1 cellular context compared by ENCODE assay signal in genomic region chr1:229191066-229191674, GRCh38.
TF ChIP-seq lines count a peak whose summit lies in the region.

No MANE protein-coding gene starts in this region.

TF ChIP-seq in WTC11, 78 proteins besides CTCF, POLR2A, EP300 and RAD21 (continued from another document):
- TF ChIP-seq USF2 (CRISPR knock-in tag; IDR thresholded peaks at IDR 0.05) (no peak), NFE2L1 (CRISPR knock-in tag; IDR thresholded peaks at IDR 0.05) (peak; percentile 98)
